In genomic region chr6:57276946-57277345, GRCh38 we compare ENCODE assay signal across 19 cellular contexts.
"Had no signal": no experiment of that assay in that cellular context is flagged by ENCODE, and none has a peak within 500 bp of the region (broad histone marks: within the 10 kb centered on the region; RNA-seq: fewer than 3 reads in every experiment).

No MANE protein-coding gene starts in this region.

- ATAC-seq: mucosa of descending colon; naive thymus-derived CD4-positive, alpha-beta T cell; pancreas; right lobe of liver; stimulated activated memory B cell treated with anti-CD40 and anti-IgM and Interleukin-4, amounts not matched to agents 10 μg/mL and 1 μg/mL and 100 μg/mL, for 72 hours; T-cell had no signal

- H3K4me3 Mint-ChIP-seq: activated CD4-positive, alpha-beta memory T cell treated with anti-CD3 and anti-CD28 coated beads, Interleukin-2, amount 10 ng/mL, durations not matched to agents 7 days and 5 days; activated naive CD4-positive, alpha-beta T cell treated with anti-CD3 and anti-CD28 coated beads for 36 hours; central memory CD8-positive, alpha-beta T cell; memory B cell; naive thymus-derived CD4-positive, alpha-beta T cell; stimulated activated memory B cell treated with anti-CD40 and anti-IgM and Interleukin-4, amounts not matched to agents 10 μg/mL and 1 μg/mL and 100 μg/mL, for 72 hours; T-cell had no signal

- H3K4me1 Mint-ChIP-seq: activated CD4-positive, alpha-beta memory T cell treated with anti-CD3 and anti-CD28 coated beads, Interleukin-2, amount 10 ng/mL, durations not matched to agents 7 days and 5 days; central memory CD8-positive, alpha-beta T cell; memory B cell; naive thymus-derived CD4-positive, alpha-beta T cell; stimulated activated memory B cell treated with anti-CD40 and anti-IgM and Interleukin-4, amounts not matched to agents 10 μg/mL and 1 μg/mL and 100 μg/mL, for 72 hours; T-cell had no signal

- H3K27ac ChIP-seq: brain microvascular endothelial cell, coronary artery, pancreas, right lobe of liver, spleen had no signal

- H3K36me3 Mint-ChIP-seq: memory B cell; naive thymus-derived CD4-positive, alpha-beta T cell; stimulated activated memory B cell treated with anti-CD40 and anti-IgM and Interleukin-4, amounts not matched to agents 10 μg/mL and 1 μg/mL and 100 μg/mL, for 72 hours; T-cell had no signal

- H3K4me1 ChIP-seq: pancreas, right lobe of liver, spleen had no signal

- H3K27me3 ChIP-seq: brain microvascular endothelial cell, pancreas, right lobe of liver had no signal

- H3K9me3 Mint-ChIP-seq: activated CD4-positive, alpha-beta memory T cell treated with anti-CD3 and anti-CD28 coated beads, Interleukin-2, amount 10 ng/mL, durations not matched to agents 7 days and 5 days; activated naive CD4-positive, alpha-beta T cell treated with anti-CD3 and anti-CD28 coated beads for 36 hours; central memory CD8-positive, alpha-beta T cell; memory B cell; naive thymus-derived CD4-positive, alpha-beta T cell; stimulated activated memory B cell treated with anti-CD40 and anti-IgM and Interleukin-4, amounts not matched to agents 10 μg/mL and 1 μg/mL and 100 μg/mL, for 72 hours; T-cell had no signal

- H3K4me3 ChIP-seq: coronary artery, mucosa of descending colon, pancreas, right lobe of liver, spleen had no signal

- H3K9me3 ChIP-seq: mucosa of descending colon, pancreas, right lobe of liver, spleen had no signal

- H3K36me3 ChIP-seq: brain microvascular endothelial cell, pancreas, right lobe of liver, spleen had no signal

- DNase-seq: activated CD4-positive, alpha-beta memory T cell treated with anti-CD3 and anti-CD28 coated beads, Interleukin-2, amount 10 ng/mL, durations not matched to agents 7 days and 5 days; activated CD4-positive, alpha-beta T cell treated with anti-CD3 and anti-CD28 coated beads for 48 hours; activated CD4-positive, CD25-positive, alpha-beta regulatory T cell; activated naive CD4-positive, alpha-beta T cell treated with anti-CD3 and anti-CD28 coated beads for 36 hours; activated T-cell treated with anti-CD3 and anti-CD28 coated beads, Interleukin-2, amount 50 U/mL, for 1 hour; brain microvascular endothelial cell; erythroblast; mucosa of descending colon; naive thymus-derived CD4-positive, alpha-beta T cell; pancreas; right lobe of liver; spleen; stimulated activated CD4-positive, alpha-beta T cell treated with anti-CD3 and anti-CD28 coated beads, Interleukin-4, amount 100 ng/mL, for 4 hours; T-cell; T-helper 9 cell had no signal

- H3K27ac Mint-ChIP-seq: activated CD4-positive, alpha-beta memory T cell treated with anti-CD3 and anti-CD28 coated beads, Interleukin-2, amount 10 ng/mL, durations not matched to agents 7 days and 5 days; activated naive CD4-positive, alpha-beta T cell treated with anti-CD3 and anti-CD28 coated beads for 36 hours; memory B cell; naive thymus-derived CD4-positive, alpha-beta T cell; stimulated activated memory B cell treated with anti-CD40 and anti-IgM and Interleukin-4, amounts not matched to agents 10 μg/mL and 1 μg/mL and 100 μg/mL, for 72 hours; T-cell had no signal
